In the genomic region with DNA sequence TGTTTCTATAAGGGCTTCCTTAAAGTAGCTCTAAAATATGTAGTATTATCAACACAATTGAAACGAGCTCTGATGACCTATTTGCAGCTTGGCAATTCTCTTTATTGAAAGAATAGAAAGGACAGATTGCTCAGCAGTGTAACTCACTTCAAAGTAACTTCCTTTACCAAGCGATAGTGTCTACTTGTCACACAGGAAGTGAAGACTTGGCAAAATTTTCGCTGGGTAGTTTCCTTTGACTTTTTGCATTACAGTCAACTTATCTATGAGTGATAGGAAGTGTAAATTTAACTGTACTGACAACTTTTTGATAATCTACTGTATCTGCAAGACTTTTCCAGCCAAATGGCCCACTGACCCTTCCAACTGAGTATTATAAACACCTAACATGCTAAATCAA, we compare ENCODE assay signal across 9 cellular contexts. TPM values are rescaled to one million over a fixed set of nuclear protein-coding genes. Genes with fewer than 3 reads are reported as not detected.
DNase-seq lines count a peak whose midpoint lies in the region; ATAC-seq and TF ChIP-seq lines count a peak whose summit lies in the region.
"Had no signal": no experiment of that assay in that cellular context is flagged by ENCODE, and none has a peak within 500 bp of the region (broad histone marks: within the 10 kb centered on the region; RNA-seq: fewer than 3 reads in every experiment).

No MANE protein-coding gene starts in this region.

- no peak overlapping the region for H3K4me3 ChIP-seq in left lung

- H3K36me3 Mint-ChIP-seq in progenitor cell of endocrine pancreas (ENCODE audit: insufficient read depth) = no peaks in the 10 kb centered on the region

- H3K27me3 ChIP-seq in left lung = no peaks in the 10 kb centered on the region

- ATAC-seq in GM18520 (IDR thresholded peaks at IDR 0.05; ENCODE audit: unreplicated experiment) (peak; percentile 74), GM21529 (IDR thresholded peaks at IDR 0.05; ENCODE audit: unreplicated experiment) (peak; percentile 80), HG03565 (IDR thresholded peaks at IDR 0.05; ENCODE audit: unreplicated experiment) (peak; percentile 78), left lung (peak; percentile 35)

- H3K27ac Mint-ChIP-seq in progenitor cell of endocrine pancreas = no peak overlapping the region

- TF ChIP-seq CTCF in left lung (IDR thresholded peaks at IDR 0.05) = no peak
- TF ChIP-seq CTCF in progenitor cell of endocrine pancreas (IDR thresholded peaks at IDR 0.05; ENCODE audit: unreplicated experiment) = no peak

- no peak overlapping the region for H3K4me3 Mint-ChIP-seq in progenitor cell of endocrine pancreas (ENCODE audit: low read depth)

- H3K27ac ChIP-seq in left lung = peak overlapping the region; percentile 13 to 76

- no peaks in the 10 kb centered on the region for H3K9me3 ChIP-seq in left lung

- intact Hi-C loops in left lung (cut with DNase I) = no loop called here

- DNase-seq in left lung (no peak), NCI-H524 (lab: John Stamatoyannopoulos, UW) (no peak), hypothalamus (lab: John Stamatoyannopoulos, UW) (no peak), GF-D8 (lab: John Stamatoyannopoulos, UW) (no peak), progenitor cell of endocrine pancreas (ENCODE audit: low spot score, unreplicated experiment) (no peak)
- DNase-seq: NCI-H526 treated with DMSO at 0.1 percent for 48 hours had no signal

- no peaks in the 10 kb centered on the region for H3K4me1 Mint-ChIP-seq in progenitor cell of endocrine pancreas (ENCODE audit: low read depth)

- no peaks in the 10 kb centered on the region for H3K9me3 Mint-ChIP-seq in progenitor cell of endocrine pancreas (ENCODE audit: low read depth)

- H3K27me3 Mint-ChIP-seq in progenitor cell of endocrine pancreas = no peaks in the 10 kb centered on the region

- H3K4me1 ChIP-seq in left lung = peaks cover 4 to 62% of the 10 kb centered on the region in 2 donors

- H3K36me3 ChIP-seq in left lung = no peaks in the 10 kb centered on the region

RNA-seq across cellular contexts. Expression of a gene that starts 22.8 kb away (rescaled TPM):
- 10 to 100 TPM; 15.7 to 17.9 TPM for total RNA-seq in left lung
- 0.17 and 0.78 TPM in 2 replicates for total RNA-seq in progenitor cell of endocrine pancreas
